ENCODE assay signal across 8 cellular contexts in genomic region chr9:95425910-95426551, GRCh38.
DNase-seq lines count a peak whose midpoint lies in the region; ATAC-seq lines count a peak whose summit lies in the region.

No MANE protein-coding gene starts in this region.

- peaks cover 0 to 6% (median 0%) of the 10 kb centered on the region in 3 donors for H3K4me1 ChIP-seq in skeletal muscle tissue (ENCODE audit: control insufficient read depth in 3 of 3, insufficient read depth in 3 of 3, low read length in 3 of 3)

- H3K4me3 ChIP-seq in skeletal muscle tissue (ENCODE audit: low read length in 3 of 3) = peak overlapping the region; percentile 69 to 73 (median 72)

- peak; percentile 38 for ATAC-seq in HG03354 (IDR thresholded peaks at IDR 0.05; ENCODE audit: poor library complexity, severe bottlenecking, unreplicated experiment)

- H3K36me3 Mint-ChIP-seq in activated CD4-positive, alpha-beta memory T cell treated with anti-CD3 and anti-CD28 coated beads, Interleukin-2, amount 10 ng/mL, durations not matched to agents 7 days and 5 days (ENCODE audit: low read depth) = peaks cover 13% of the 10 kb centered on the region

- H3K27ac Mint-ChIP-seq in activated CD4-positive, alpha-beta memory T cell treated with anti-CD3 and anti-CD28 coated beads, Interleukin-2, amount 10 ng/mL, durations not matched to agents 7 days and 5 days = no peak overlapping the region

- peaks cover 26% of the 10 kb centered on the region for H3K9me3 Mint-ChIP-seq in activated CD4-positive, alpha-beta memory T cell treated with anti-CD3 and anti-CD28 coated beads, Interleukin-2, amount 10 ng/mL, durations not matched to agents 7 days and 5 days

- peak overlapping the region; percentile 52 for H3K4me3 Mint-ChIP-seq in activated CD4-positive, alpha-beta memory T cell treated with anti-CD3 and anti-CD28 coated beads, Interleukin-2, amount 10 ng/mL, durations not matched to agents 7 days and 5 days

- H3K27ac ChIP-seq in skeletal muscle tissue (ENCODE audit: low read depth, low read length) = peak overlapping the region; percentile 41

- POLR2A ChIA-PET in activated CD4-positive, alpha-beta memory T cell treated with anti-CD3 and anti-CD28 coated beads, Interleukin-2, amount 10 ng/mL, durations not matched to agents 7 days and 5 days (lab: Charles Lee) = interaction anchor here (1.6 kb wide), 1 partner anchor 37 kb away, joined by 5 read pairs; no protein-coding TSS in a partner anchor

- H3K27me3 Mint-ChIP-seq in activated CD4-positive, alpha-beta memory T cell treated with anti-CD3 and anti-CD28 coated beads, Interleukin-2, amount 10 ng/mL, durations not matched to agents 7 days and 5 days = peaks cover 8% of the 10 kb centered on the region

- DNase-seq in DMS53 (lab: John Stamatoyannopoulos, UW) (peak; percentile 75), hepatic stellate cell (ENCODE audit: low spot score) (peak; percentile 51), COLO829 (ENCODE audit: low spot score) (no peak), superior temporal gyrus (ENCODE audit: extremely low spot score) (no peak)
- DNase-seq in activated CD4-positive, alpha-beta memory T cell treated with anti-CD3 and anti-CD28 coated beads, Interleukin-2, amount 10 ng/mL, durations not matched to agents 7 days and 5 days = no peak
- no peak for DNase-seq in activated effector memory CD4-positive, alpha-beta T cell treated with anti-CD3 and anti-CD28 coated beads, Interleukin-2, amount 50 U/mL, for 16 hours

- CTCF ChIA-PET in activated CD4-positive, alpha-beta memory T cell treated with anti-CD3 and anti-CD28 coated beads, Interleukin-2, amount 10 ng/mL, durations not matched to agents 7 days and 5 days (lab: Charles Lee) = no interaction called here

- H3K27me3 ChIP-seq in skeletal muscle tissue (ENCODE audit: control insufficient read depth in 3 of 3, insufficient read depth in 3 of 3, low read length in 3 of 3) = no peaks in the 10 kb centered on the region

- peaks cover 11 to 13% (median 12%) of the 10 kb centered on the region in 3 donors for H3K36me3 ChIP-seq in skeletal muscle tissue (ENCODE audit: control insufficient read depth in 3 of 3, insufficient read depth in 3 of 3, low read length in 3 of 3)

- peak overlapping the region; percentile 71 to 80 (median 73) for H3K9ac ChIP-seq in skeletal muscle tissue (ENCODE audit: low read depth in 1 of 3, low read length in 3 of 3)

- H3K9me3 ChIP-seq in skeletal muscle tissue (ENCODE audit: control insufficient read depth in 3 of 3, low read length in 3 of 3) = peaks cover 10 to 11% (median 10%) of the 10 kb centered on the region in 3 donors

- peaks cover 16% of the 10 kb centered on the region for H3K4me1 Mint-ChIP-seq in activated CD4-positive, alpha-beta memory T cell treated with anti-CD3 and anti-CD28 coated beads, Interleukin-2, amount 10 ng/mL, durations not matched to agents 7 days and 5 days

Comparison
In these comparisons a context has a peak if more than half of its experiments do, and no peak if none do; other contexts are left out.
1. DNase-seq: peak in DMS53 (single experiment) and hepatic stellate cell (single experiment); none in activated CD4-positive, alpha-beta memory T cell treated with anti-CD3 and anti-CD28 coated beads, Interleukin-2, amount 10 ng/mL, durations not matched to agents 7 days and 5 days (single experiment), COLO829 (single experiment), superior temporal gyrus (single experiment) and activated effector memory CD4-positive, alpha-beta T cell treated with anti-CD3 and anti-CD28 coated beads, Interleukin-2, amount 50 U/mL, for 16 hours (single experiment).